In the genomic region with DNA sequence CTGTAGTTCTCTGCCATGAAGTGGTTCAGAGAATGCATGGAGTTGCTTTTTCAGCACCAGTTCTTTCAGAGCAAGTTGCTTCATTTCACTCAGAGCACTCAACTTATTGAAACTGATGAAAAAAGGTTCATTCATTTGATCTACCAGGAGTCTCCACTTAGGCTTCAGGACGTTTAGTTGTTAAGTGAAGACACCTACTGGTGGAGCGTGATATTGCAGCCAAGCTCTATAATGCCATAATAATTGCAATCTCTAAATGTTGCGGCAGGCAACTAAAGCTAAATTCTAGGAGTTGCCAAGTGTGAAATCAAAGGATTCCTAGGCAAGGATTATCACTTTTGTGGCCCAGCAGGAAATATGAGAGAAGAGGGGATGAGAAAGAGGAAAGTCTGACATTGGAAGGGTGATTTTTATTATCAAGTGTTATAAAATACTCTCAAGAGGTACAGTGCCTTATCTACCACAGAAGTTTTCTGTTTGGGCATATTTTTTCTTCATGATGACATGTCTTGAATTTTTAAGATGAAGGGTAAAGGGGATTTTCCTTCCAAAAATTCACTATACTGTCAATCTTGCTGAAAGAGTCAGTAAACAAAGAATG, we compare ENCODE assay signal across 8 cellular contexts.
A peak's percentile ranks its signal among the peaks of the same experiment; 100 is the strongest.
DNase-seq lines count a peak whose midpoint lies in the region; ATAC-seq and TF ChIP-seq lines count a peak whose summit lies in the region.

No MANE protein-coding gene starts in this region.

- WGBS in liver = 56% methylated on average over 3 of the region's 3 CpGs

- TF ChIP-seq RAD21 in Ishikawa (IDR thresholded peaks at IDR 0.05; ENCODE audit: low read depth) (peak; percentile 63), liver (IDR thresholded peaks at IDR 0.05) (peak in 1 of 2 donors; percentile 48)

- H3K36me3 ChIP-seq in adipocyte (ENCODE audit: control insufficient read depth, insufficient read depth, low read length, severe bottlenecking) (peaks cover 58% of the 10 kb centered on the region), liver (ENCODE audit: control insufficient read depth in 4 of 4, insufficient read depth in 3 of 4, low read depth in 1 of 4, low read length in 3 of 4) (no peaks in the 10 kb centered on the region)

- H3K4me3 ChIP-seq in adipocyte (ENCODE audit: low read length) (no peak overlapping the region), liver (ENCODE audit: low read depth in 1 of 3, low read length in 3 of 3) (no peak overlapping the region)

- TF ChIP-seq EP300 in Ishikawa (IDR thresholded peaks at IDR 0.05; ENCODE audit: borderline replicate concordance) = no peak

- TF ChIP-seq CTCF in liver (IDR thresholded peaks at IDR 0.05; ENCODE audit: low read depth, low read length, missing input control) = peak; percentile 42

- no peak overlapping the region for H3K27ac ChIP-seq in liver (ENCODE audit: low read depth in 1 of 2, low read length in 2 of 2)

- H3K4me1 ChIP-seq in adipocyte (ENCODE audit: control insufficient read depth, insufficient read depth, low read length) = no peaks in the 10 kb centered on the region
- no peaks in the 10 kb centered on the region for H3K4me1 ChIP-seq in liver (ENCODE audit: control insufficient read depth in 4 of 4, insufficient read depth in 4 of 4, low read length in 3 of 4)

- DNase-seq in NCI-H2227 (lab: John Stamatoyannopoulos, UW; ENCODE audit: unreplicated experiment) = peak; percentile 24
- DNase-seq in NCI-H2227 treated with DMSO at 0.1 percent for 48 hours (lab: John Stamatoyannopoulos, UW) = no peak
- peak; percentile 54 for DNase-seq in adipocyte (ENCODE audit: low read depth)
- DNase-seq in NCI-H1436 (lab: John Stamatoyannopoulos, UW) = no peak

- ATAC-seq in GM21619 (IDR thresholded peaks at IDR 0.05; ENCODE audit: unreplicated experiment) (no peak), GM18870 (IDR thresholded peaks at IDR 0.05; ENCODE audit: unreplicated experiment) (no peak)

- no peaks in the 10 kb centered on the region for H3K9me3 ChIP-seq in adipocyte (ENCODE audit: control insufficient read depth, low read length)
- H3K9me3 ChIP-seq in liver (ENCODE audit: control insufficient read depth in 4 of 4, low read length in 3 of 4) = peaks cover 5 to 8% (median 7%) of the 10 kb centered on the region in 4 donors

- no peak overlapping the region for H3K9ac ChIP-seq in adipocyte (ENCODE audit: low read length)
- no peak overlapping the region for H3K9ac ChIP-seq in liver (ENCODE audit: low read depth in 1 of 2, low read length in 2 of 2)

- H3K27me3 ChIP-seq in adipocyte (replicated peaks; ENCODE audit: control insufficient read depth, insufficient read depth, low read length) (no peaks in the 10 kb centered on the region), liver (ENCODE audit: control insufficient read depth in 4 of 4, insufficient read depth in 4 of 4, low read length in 3 of 4) (no peaks in the 10 kb centered on the region)

TF ChIP-seq in Ishikawa, 13 proteins besides CTCF, POLR2A, EP300 and RAD21 (continues in another document):
- TF ChIP-seq TCF12 (IDR thresholded peaks at IDR 0.05; ENCODE audit: low read depth) = no peak
- TF ChIP-seq TEAD4 (IDR thresholded peaks at IDR 0.05) = no peak
- no peak for TF ChIP-seq CREB1 (IDR thresholded peaks at IDR 0.05; ENCODE audit: low read depth)
- no peak for TF ChIP-seq YY1 (IDR thresholded peaks at IDR 0.05; ENCODE audit: low read depth)
- TF ChIP-seq, protein P1, sequence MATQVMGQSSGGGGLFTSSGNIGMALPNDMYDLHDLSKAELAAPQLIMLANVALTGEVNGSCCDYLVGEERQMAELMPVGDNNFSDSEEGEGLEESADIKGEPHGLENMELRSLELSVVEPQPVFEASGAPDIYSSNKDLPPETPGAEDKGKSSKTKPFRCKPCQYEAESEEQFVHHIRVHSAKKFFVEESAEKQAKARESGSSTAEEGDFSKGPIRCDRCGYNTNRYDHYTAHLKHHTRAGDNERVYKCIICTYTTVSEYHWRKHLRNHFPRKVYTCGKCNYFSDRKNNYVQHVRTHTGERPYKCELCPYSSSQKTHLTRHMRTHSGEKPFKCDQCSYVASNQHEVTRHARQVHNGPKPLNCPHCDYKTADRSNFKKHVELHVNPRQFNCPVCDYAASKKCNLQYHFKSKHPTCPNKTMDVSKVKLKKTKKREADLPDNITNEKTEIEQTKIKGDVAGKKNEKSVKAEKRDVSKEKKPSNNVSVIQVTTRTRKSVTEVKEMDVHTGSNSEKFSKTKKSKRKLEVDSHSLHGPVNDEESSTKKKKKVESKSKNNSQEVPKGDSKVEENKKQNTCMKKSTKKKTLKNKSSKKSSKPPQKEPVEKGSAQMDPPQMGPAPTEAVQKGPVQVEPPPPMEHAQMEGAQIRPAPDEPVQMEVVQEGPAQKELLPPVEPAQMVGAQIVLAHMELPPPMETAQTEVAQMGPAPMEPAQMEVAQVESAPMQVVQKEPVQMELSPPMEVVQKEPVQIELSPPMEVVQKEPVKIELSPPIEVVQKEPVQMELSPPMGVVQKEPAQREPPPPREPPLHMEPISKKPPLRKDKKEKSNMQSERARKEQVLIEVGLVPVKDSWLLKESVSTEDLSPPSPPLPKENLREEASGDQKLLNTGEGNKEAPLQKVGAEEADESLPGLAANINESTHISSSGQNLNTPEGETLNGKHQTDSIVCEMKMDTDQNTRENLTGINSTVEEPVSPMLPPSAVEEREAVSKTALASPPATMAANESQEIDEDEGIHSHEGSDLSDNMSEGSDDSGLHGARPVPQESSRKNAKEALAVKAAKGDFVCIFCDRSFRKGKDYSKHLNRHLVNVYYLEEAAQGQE (IDR thresholded peaks at IDR 0.05; ENCODE audit: low read depth) = no peak
- TF ChIP-seq, protein P2, sequence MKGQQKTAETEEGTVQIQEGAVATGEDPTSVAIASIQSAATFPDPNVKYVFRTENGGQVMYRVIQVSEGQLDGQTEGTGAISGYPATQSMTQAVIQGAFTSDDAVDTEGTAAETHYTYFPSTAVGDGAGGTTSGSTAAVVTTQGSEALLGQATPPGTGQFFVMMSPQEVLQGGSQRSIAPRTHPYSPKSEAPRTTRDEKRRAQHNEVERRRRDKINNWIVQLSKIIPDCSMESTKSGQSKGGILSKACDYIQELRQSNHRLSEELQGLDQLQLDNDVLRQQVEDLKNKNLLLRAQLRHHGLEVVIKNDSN (IDR thresholded peaks at IDR 0.05) = no peak
- no peak for TF ChIP-seq ZBTB7A (IDR thresholded peaks at IDR 0.05; ENCODE audit: low read depth)
- no peak for TF ChIP-seq TAF1 (IDR thresholded peaks at IDR 0.05; ENCODE audit: low read depth)
- no peak for TF ChIP-seq EGR1 (IDR thresholded peaks at IDR 0.05)
- TF ChIP-seq FOXM1 (IDR thresholded peaks at IDR 0.05; ENCODE audit: borderline replicate concordance, low read depth) = no peak
- TF ChIP-seq MAX (IDR thresholded peaks at IDR 0.05) = no peak
- TF ChIP-seq NFIC (IDR thresholded peaks at IDR 0.05) = no peak

TF ChIP-seq in liver, 16 proteins besides CTCF, POLR2A, EP300 and RAD21:
- no peak for TF ChIP-seq HNF4A (conservative IDR thresholded peaks at IDR 0.05)
- TF ChIP-seq, protein P1 (IDR thresholded peaks at IDR 0.05) = no peak
- TF ChIP-seq FOXA1 (IDR thresholded peaks at IDR 0.05) = no peak
- TF ChIP-seq RXRA (IDR thresholded peaks at IDR 0.05) = no peak
- TF ChIP-seq HNF4G (IDR thresholded peaks at IDR 0.05) = no peak
- TF ChIP-seq ZBTB33 (IDR thresholded peaks at IDR 0.05) = no peak
- TF ChIP-seq JUND (IDR thresholded peaks at IDR 0.05) = no peak
- TF ChIP-seq TAF1 (conservative IDR thresholded peaks at IDR 0.05) = no peak
- TF ChIP-seq NR2F2 (IDR thresholded peaks at IDR 0.05) = no peak
- TF ChIP-seq MAX (IDR thresholded peaks at IDR 0.05) = no peak
- no peak for TF ChIP-seq FOXA2 (IDR thresholded peaks at IDR 0.05)

Comparison
In these comparisons a context has a peak if more than half of its experiments do, and no peak if none do; other contexts are left out.
1. DNase-seq: peak in NCI-H2227 (single experiment) and adipocyte (single experiment); none in NCI-H2227 treated with DMSO at 0.1 percent for 48 hours (single experiment) and NCI-H1436 (single experiment).